Comparison of ENCODE assay signal across 8 cellular contexts in the genomic region with DNA sequence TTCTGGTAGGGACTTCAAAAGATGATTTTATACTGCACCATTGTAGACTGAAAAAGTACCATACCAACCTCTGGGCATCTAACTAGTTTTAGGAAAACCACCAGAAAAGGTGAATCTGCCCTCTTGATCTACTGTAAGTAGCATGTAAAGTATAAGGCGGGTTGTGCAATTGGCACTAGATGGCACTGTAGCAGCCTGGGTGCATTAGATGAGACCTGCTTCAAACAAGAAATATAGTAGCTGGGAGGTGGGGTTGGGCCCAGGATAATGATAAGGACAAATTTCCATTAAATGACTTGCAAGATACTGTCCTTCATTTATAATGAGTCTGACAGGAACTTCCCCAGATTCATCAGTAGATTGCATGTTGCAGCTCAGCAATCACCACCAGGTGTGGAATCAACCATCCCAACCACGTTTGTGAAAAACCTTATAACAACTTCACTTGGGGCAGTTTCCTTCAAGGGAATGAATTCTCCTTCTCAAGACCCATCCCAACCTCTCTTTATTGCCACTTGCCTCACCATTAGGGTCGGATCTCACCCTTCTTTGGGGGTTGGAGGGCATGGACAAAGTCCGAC. TPM values are rescaled to one million over a fixed set of nuclear protein-coding genes. Genes with fewer than 3 reads are reported as not detected.
A peak's percentile ranks its signal among the peaks of the same experiment; 100 is the strongest.
DNase-seq lines count a peak whose midpoint lies in the region; ATAC-seq and TF ChIP-seq lines count a peak whose summit lies in the region.

No MANE protein-coding gene starts in this region.

- H3K79me2 ChIP-seq in fibroblast of lung (ENCODE audit: control insufficient read depth, insufficient read depth, low read length) = no peaks in the 10 kb centered on the region

- H3K36me3 ChIP-seq in CD4-positive, CD25-positive, alpha-beta regulatory T cell (ENCODE audit: control insufficient read depth, insufficient read depth, low read length) = no peaks in the 10 kb centered on the region
- H3K36me3 ChIP-seq in fibroblast of lung (ENCODE audit: control insufficient read depth, insufficient read depth, low read length) (no peaks in the 10 kb centered on the region), thyroid gland (no peaks in the 10 kb centered on the region)

- H3K27me3 Mint-ChIP-seq in CD4-positive, CD25-positive, alpha-beta regulatory T cell = no peaks in the 10 kb centered on the region

- WGBS in thyroid gland, 2 donors = 73 to 78% methylated on average over 4 of the region's 4 CpGs

- H3K9me3 ChIP-seq in CD4-positive, CD25-positive, alpha-beta regulatory T cell (ENCODE audit: control insufficient read depth in 2 of 2, low read length in 2 of 2) = peaks cover 5 to 6% of the 10 kb centered on the region in 2 experiments
- H3K9me3 ChIP-seq in fibroblast of lung (ENCODE audit: control insufficient read depth, insufficient read depth, low read depth, low read length) = no peaks in the 10 kb centered on the region
- no peaks in the 10 kb centered on the region for H3K9me3 ChIP-seq in thyroid gland

- no peak overlapping the region for H3K4me2 ChIP-seq in fibroblast of lung (ENCODE audit: extremely low read depth, insufficient read depth, low read length)

- peak; percentile 50 to 66 for ATAC-seq in CD4-positive, CD25-positive, alpha-beta regulatory T cell (ENCODE audit: low read depth in 2 of 2)
- no peak for ATAC-seq in HG02642 (IDR thresholded peaks at IDR 0.05; ENCODE audit: poor library complexity, unreplicated experiment)

- H3K4me1 ChIP-seq in CD4-positive, CD25-positive, alpha-beta regulatory T cell (ENCODE audit: control insufficient read depth, insufficient read depth, low read length, poor library complexity, severe bottlenecking) = peaks cover 36% of the 10 kb centered on the region
- H3K4me1 ChIP-seq in fibroblast of lung (ENCODE audit: control insufficient read depth, extremely low read depth, insufficient read depth, low read length) = no peaks in the 10 kb centered on the region
- peaks cover under 1 to 6% of the 10 kb centered on the region in 2 donors for H3K4me1 ChIP-seq in thyroid gland

- H3K9me3 Mint-ChIP-seq in CD4-positive, CD25-positive, alpha-beta regulatory T cell = peaks cover 0 to 7% (median 3%) of the 10 kb centered on the region in 7 donors

- no peaks in the 10 kb centered on the region for H4K20me1 ChIP-seq in fibroblast of lung (ENCODE audit: control insufficient read depth, extremely low read depth, insufficient read depth, low read length)

- no peak overlapping the region for H3K27ac ChIP-seq in CD4-positive, CD25-positive, alpha-beta regulatory T cell (ENCODE audit: insufficient read depth, low read length, poor library complexity, severe bottlenecking)
- H3K27ac ChIP-seq in fibroblast of lung (ENCODE audit: insufficient read depth, low read length) = no peak overlapping the region
- H3K27ac ChIP-seq in thyroid gland = no peak overlapping the region

- no peak overlapping the region for H2AFZ ChIP-seq in fibroblast of lung (ENCODE audit: low read length)

- H3K27me3 ChIP-seq in CD4-positive, CD25-positive, alpha-beta regulatory T cell (ENCODE audit: control insufficient read depth, insufficient read depth, low read length) = no peaks in the 10 kb centered on the region
- H3K27me3 ChIP-seq in fibroblast of lung (ENCODE audit: control insufficient read depth, insufficient read depth, low read length) = no peaks in the 10 kb centered on the region
- no peaks in the 10 kb centered on the region for H3K27me3 ChIP-seq in thyroid gland

- DNase-seq in CD4-positive, CD25-positive, alpha-beta regulatory T cell = peak in 2 of 3 donors; percentile 53 to 72
- peak; percentile 55 for DNase-seq in HCEC 1CT
- DNase-seq in SKM-1 (lab: John Stamatoyannopoulos, UW; ENCODE audit: unreplicated experiment) = peak; percentile 57
- peak; percentile 35 to 60 for DNase-seq in fibroblast of lung (ENCODE audit: low read depth in 2 of 2)
- peak; percentile 43 to 48 for DNase-seq in thyroid gland
- DNase-seq in DMS79 treated with DMSO at 0.1 percent for 48 hours (lab: John Stamatoyannopoulos, UW) = no peak
- DNase-seq in HK-2 (ENCODE audit: unreplicated experiment) = no peak

- TF ChIP-seq POLR2A in thyroid gland (IDR thresholded peaks at IDR 0.05) = no peak

- H3K9ac ChIP-seq in fibroblast of lung (ENCODE audit: insufficient read depth, low read length) = no peak overlapping the region

- H3K36me3 Mint-ChIP-seq in CD4-positive, CD25-positive, alpha-beta regulatory T cell = no peaks in the 10 kb centered on the region

- H3K4me3 Mint-ChIP-seq in CD4-positive, CD25-positive, alpha-beta regulatory T cell = peak overlapping the region in 1 of 4 donors; percentile 11

- peaks cover 27 to 51% (median 32%) of the 10 kb centered on the region in 4 donors for H3K4me1 Mint-ChIP-seq in CD4-positive, CD25-positive, alpha-beta regulatory T cell

- intact Hi-C loops in thyroid gland (cut with DNase I) = loop anchor here (10.0 kb wide), 1 partner anchor 95 kb away; no protein-coding TSS in a partner anchor

- TF ChIP-seq CTCF in fibroblast of lung (conservative IDR thresholded peaks at IDR 0.05 in 1 of 2, IDR thresholded peaks at IDR 0.05 in 1 of 2; ENCODE audit: low read depth in 1 of 2, low read length in 2 of 2) = peak; percentile 53 to 61
- peak in 5 of 6 experiments; percentile 15 to 55 (median 34) for TF ChIP-seq CTCF in thyroid gland (IDR thresholded peaks at IDR 0.05)

- H3K4me3 ChIP-seq in CD4-positive, CD25-positive, alpha-beta regulatory T cell (ENCODE audit: low read depth, low read length) = no peak overlapping the region
- H3K4me3 ChIP-seq in fibroblast of lung (replicated peaks in 1 of 4; ENCODE audit: control extremely low read depth in 1 of 4, insufficient read depth in 1 of 4, low read depth in 3 of 4, low read length in 4 of 4) = no peak overlapping the region
- no peak overlapping the region for H3K4me3 ChIP-seq in thyroid gland (replicated peaks in 1 of 3)

- peak overlapping the region in 1 of 3 donors; percentile 86 for H3K27ac Mint-ChIP-seq in CD4-positive, CD25-positive, alpha-beta regulatory T cell

RNA-seq across cellular contexts. Expression of a gene that starts 37.3 kb away (rescaled TPM):
- 7.0 TPM for total RNA-seq in CD4-positive, CD25-positive, alpha-beta regulatory T cell
- 1 to 10 TPM in 2 of 4 donors, under 1 TPM in 2; 0.60 to 4.4 (median 2.0) TPM for polyA plus RNA-seq in CD4-positive, CD25-positive, alpha-beta regulatory T cell
- total RNA-seq in fibroblast of lung = not detected in 2 replicates
- polyA plus RNA-seq in fibroblast of lung = not detected in 2 replicates
- polyA plus RNA-seq in fibroblast of lung (2012) = not detected in 2 replicates
- polyA minus RNA-seq in fibroblast of lung (ENCODE audit: low replicate concordance) = not detected in 2 replicates
- 1 to 10 TPM in 3 of 4 donors, under 1 TPM in 1; 0.34 to 2.3 (median 1.6) TPM for total RNA-seq in thyroid gland

RNA-seq across cellular contexts. Expression of a gene that starts 39.0 kb away (rescaled TPM):
- not detected for total RNA-seq in CD4-positive, CD25-positive, alpha-beta regulatory T cell
- polyA plus RNA-seq in CD4-positive, CD25-positive, alpha-beta regulatory T cell = not detected
- not detected in 2 replicates for total RNA-seq in fibroblast of lung
- not detected in 2 replicates for polyA plus RNA-seq in fibroblast of lung
- not detected in 2 replicates for polyA plus RNA-seq in fibroblast of lung (2012)
- not detected in 2 replicates for polyA minus RNA-seq in fibroblast of lung (ENCODE audit: low replicate concordance)
- not detected for total RNA-seq in thyroid gland

RNA-seq across cellular contexts. Expression of a gene that starts 55.8 kb away (rescaled TPM):
- not detected for total RNA-seq in CD4-positive, CD25-positive, alpha-beta regulatory T cell
- not detected for polyA plus RNA-seq in CD4-positive, CD25-positive, alpha-beta regulatory T cell
- total RNA-seq in fibroblast of lung (not detected in 2 replicates), thyroid gland (not detected)
- not detected in 2 replicates for polyA plus RNA-seq in fibroblast of lung
- not detected in 2 replicates for polyA plus RNA-seq in fibroblast of lung (2012)
- not detected in 2 replicates for polyA minus RNA-seq in fibroblast of lung (ENCODE audit: low replicate concordance)

Comparison
In these comparisons a context has a peak if more than half of its experiments do, and no peak if none do; other contexts are left out.
1. DNase-seq: peak in CD4-positive, CD25-positive, alpha-beta regulatory T cell (2 of 3), HCEC 1CT (single experiment), SKM-1 (single experiment), fibroblast of lung (2 of 2) and thyroid gland (2 of 2); none in DMS79 treated with DMSO at 0.1 percent for 48 hours (single experiment) and HK-2 (single experiment).